8 cellular contexts compared by ENCODE assay signal in the genomic region with DNA sequence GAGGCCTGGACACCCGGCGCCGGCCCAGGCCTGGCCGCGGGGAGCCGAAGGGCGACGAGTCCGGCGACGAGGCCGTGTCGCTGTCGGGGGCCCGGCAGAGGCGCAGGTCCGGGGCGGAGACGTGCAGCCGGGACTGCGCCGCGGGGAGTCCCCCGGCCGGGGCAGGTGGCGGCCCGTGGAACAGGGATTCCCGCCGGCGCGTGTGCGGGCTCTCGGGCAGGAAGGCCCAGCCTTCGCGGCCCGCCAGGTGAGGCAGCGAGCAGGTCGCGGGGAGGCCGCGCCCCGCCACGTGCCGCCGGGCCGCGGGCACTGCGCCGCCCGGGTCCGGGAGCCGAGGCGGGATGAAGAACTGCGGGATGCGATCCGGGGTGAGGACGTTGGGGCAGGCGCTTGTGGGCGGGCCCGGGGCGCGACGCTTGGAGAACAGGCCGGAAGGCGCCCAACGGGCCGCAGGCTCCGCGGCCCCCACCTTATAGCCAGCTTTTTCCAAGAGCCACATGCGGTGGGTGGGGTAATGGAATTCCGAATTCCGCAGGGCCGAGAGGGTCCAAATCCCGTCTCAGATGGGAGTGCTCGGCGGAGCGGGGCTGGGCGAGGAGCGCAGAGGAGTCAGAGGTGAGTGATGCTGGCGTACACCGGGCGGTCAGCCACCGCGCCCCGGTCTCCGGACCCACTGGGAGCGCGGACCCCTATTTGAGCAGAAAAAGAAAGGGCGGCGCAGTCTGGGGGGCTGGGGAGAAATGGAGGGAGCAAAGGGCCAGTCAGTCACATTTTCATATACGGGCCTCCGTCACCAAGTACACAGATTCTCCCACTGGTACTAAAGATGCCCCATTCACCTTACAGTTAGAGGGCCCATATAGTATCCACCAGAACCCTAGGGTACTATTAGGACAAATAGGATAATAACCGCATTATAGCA. TPM values are rescaled to one million over a fixed set of nuclear protein-coding genes. Genes with fewer than 3 reads are reported as not detected.
DNase-seq lines count a peak whose midpoint lies in the region; ATAC-seq, FAIRE-seq and TF ChIP-seq lines count a peak whose summit lies in the region.

No MANE protein-coding gene starts in this region.

- no peaks in the 10 kb centered on the region for H3K9me3 ChIP-seq in mesodermal cell (ENCODE audit: control insufficient read depth, low read length)
- no peaks in the 10 kb centered on the region for H3K9me3 ChIP-seq in aorta (ENCODE audit: control insufficient read depth, low read length)
- no peaks in the 10 kb centered on the region for H3K9me3 ChIP-seq in adrenal gland (replicated peaks in 1 of 3)

- 2 to 3% methylated on average over 72 to 74 of the region's 93 CpGs for WGBS in mesodermal cell (ENCODE audit: insufficient coverage in 2 of 2), 2 experiments
- WGBS in aorta, 2 donors: 3 to 5% methylated on average over 78 to 93 of the region's 93 CpGs
- 9 to 21% (median 15%) methylated on average over 22 to 93 of the region's 93 CpGs for WGBS in adrenal gland, 4 donors

- H3K27me3 ChIP-seq in aorta (ENCODE audit: control insufficient read depth in 1 of 2, insufficient read depth in 2 of 2, low read length in 1 of 2) (no peaks in the 10 kb centered on the region), adrenal gland (peaks cover 9% of the 10 kb centered on the region)

- H3K36me3 ChIP-seq in mesodermal cell (ENCODE audit: control insufficient read depth, insufficient read depth, low read length) (no peaks in the 10 kb centered on the region), aorta (ENCODE audit: control insufficient read depth in 1 of 2, insufficient read depth in 2 of 2, low read length in 1 of 2) (no peaks in the 10 kb centered on the region), adrenal gland (replicated peaks in 1 of 2) (no peaks in the 10 kb centered on the region)

- TF ChIP-seq CTCF in cardiac fibroblast (IDR thresholded peaks at IDR 0.05; ENCODE audit: low read depth, low read length) (no peak), adrenal gland (IDR thresholded peaks at IDR 0.05) (no peak)

- H3K27ac ChIP-seq in mesodermal cell (ENCODE audit: low read depth, low read length, severe bottlenecking): no peak overlapping the region
- H3K27ac ChIP-seq in aorta (ENCODE audit: low read depth in 1 of 2, low read length in 2 of 2): no peak overlapping the region
- H3K27ac ChIP-seq in adrenal gland: peak overlapping the region in 1 of 5 donors; percentile 57

- peak; percentile 51 for DNase-seq in stimulated activated CD4-positive, alpha-beta T cell treated with anti-CD3 and anti-CD28 coated beads, Interleukin-15, amount 100 ng/mL, for 24 hours
- no peak for DNase-seq in stimulated activated CD4-positive, alpha-beta T cell treated with anti-CD3 and anti-CD28 coated beads, Interleukin-2, amount 100 ng/mL, for 48 hours
- DNase-seq in cardiac fibroblast (ENCODE audit: low read depth in 2 of 2) (no peak), aorta (no peak), H54 (ENCODE audit: insufficient read length, low spot score) (no peak), adrenal gland (no peak)

- TF ChIP-seq POLR2A in H54 (IDR thresholded peaks at IDR 0.05; ENCODE audit: low read depth, low read length) (no peak), adrenal gland (IDR thresholded peaks at IDR 0.05) (no peak)

- H3K4me1 ChIP-seq in mesodermal cell (ENCODE audit: control insufficient read depth, insufficient read depth, low read length, poor library complexity, severe bottlenecking) (peaks cover 29% of the 10 kb centered on the region), aorta (ENCODE audit: control insufficient read depth in 1 of 2, insufficient read depth in 2 of 2, low read length in 2 of 2) (no peaks in the 10 kb centered on the region), adrenal gland (replicated peaks in 1 of 2) (peaks cover 8 to 19% of the 10 kb centered on the region in 2 donors)

- no peak for FAIRE-seq in H54 (lab: Jason Lieb, UNC)

- ATAC-seq in aorta (ENCODE audit: low FRiP score) (peak; percentile 13), GM21423 (IDR thresholded peaks at IDR 0.05; ENCODE audit: unreplicated experiment) (no peak)

- intact Hi-C loops in aorta (cut with DNase I) (no loop called here), adrenal gland (cut with DNase I) (no loop called here)

- peak overlapping the region; percentile 11 to 18 for H3K4me3 ChIP-seq in cardiac fibroblast (replicated peaks in 1 of 2; ENCODE audit: low read depth in 2 of 2, low read length in 2 of 2)
- peak overlapping the region; percentile 29 for H3K4me3 ChIP-seq in mesodermal cell (ENCODE audit: extremely low read depth, insufficient read depth, low read length, poor library complexity, severe bottlenecking)
- peak overlapping the region; percentile 41 to 42 for H3K4me3 ChIP-seq in aorta (ENCODE audit: low read length in 2 of 2)
- peak overlapping the region in 1 of 4 donors; percentile 60 for H3K4me3 ChIP-seq in adrenal gland

RNA-seq across cellular contexts. Expression of gene C2CD4D, which starts 0.9 kb away (rescaled TPM):
- polyA plus RNA-seq in mesodermal cell (2013, experiment 1 of 2): 0.33 TPM
- polyA plus RNA-seq in mesodermal cell (2013, experiment 2 of 2): not detected
- total RNA-seq in aorta: not detected
- polyA plus RNA-seq in aorta: not detected
- under 1 TPM in 3 of 8 donors, not detected in 5; 0.23 to 0.55 (median 0.29) TPM for total RNA-seq in adrenal gland
- polyA plus RNA-seq in adrenal gland: under 1 TPM in 2 of 3 donors, not detected in 1; 0.16 to 0.20 TPM

RNA-seq across cellular contexts. Expression of gene RORC, which starts 7.2 kb away (rescaled TPM):
- not detected for polyA plus RNA-seq in mesodermal cell (2013, experiment 1 of 2)
- polyA plus RNA-seq in mesodermal cell (2013, experiment 2 of 2): 0.10 TPM
- total RNA-seq in aorta (under 1 TPM in 1 of 2 donors, not detected in 1; 0.24 TPM), adrenal gland (10 to 100 TPM in 1 of 8 donors, 1 to 10 TPM in 6, under 1 TPM in 1; 0.42 to 15.1 (median 3.6) TPM)
- polyA plus RNA-seq in aorta (1 to 10 TPM in 1 of 2 donors, under 1 TPM in 1; 0.10 to 1.6 TPM), adrenal gland (1 to 10 TPM; 1.7 to 6.4 (median 2.2) TPM)

RNA-seq across cellular contexts. Expression of gene THEM5, which starts 14.8 kb away (rescaled TPM):
- polyA plus RNA-seq in mesodermal cell (2013, experiment 1 of 2): not detected
- not detected for polyA plus RNA-seq in mesodermal cell (2013, experiment 2 of 2)
- total RNA-seq in aorta (not detected), adrenal gland (not detected)
- polyA plus RNA-seq in aorta (not detected), adrenal gland (not detected)

RNA-seq across cellular contexts. Expression of gene LINGO4, which starts 33.5 kb away (rescaled TPM):
- not detected for polyA plus RNA-seq in mesodermal cell (2013, experiment 1 of 2)
- polyA plus RNA-seq in mesodermal cell (2013, experiment 2 of 2): not detected
- total RNA-seq in aorta (not detected), adrenal gland (under 1 TPM in 3 of 8 donors, not detected in 5; 0.11 to 0.55 (median 0.30) TPM)
- polyA plus RNA-seq in aorta (not detected), adrenal gland (under 1 TPM; 0.20 to 0.56 (median 0.33) TPM)

RNA-seq across cellular contexts. Expression of gene TDRKH, which starts 48.5 kb away (rescaled TPM):
- polyA plus RNA-seq in mesodermal cell (2013, experiment 1 of 2): 16.7 TPM
- 15.5 TPM for polyA plus RNA-seq in mesodermal cell (2013, experiment 2 of 2)
- total RNA-seq in aorta (1 to 10 TPM; 3.7 to 9.1 TPM), adrenal gland (1 to 10 TPM; 5.0 to 8.9 (median 6.5) TPM)
- polyA plus RNA-seq in aorta (1 to 10 TPM; 1.5 to 2.5 TPM), adrenal gland (1 to 10 TPM; 2.1 to 9.1 (median 2.9) TPM)
